1 cellular context compared by ENCODE assay signal in genomic region chr3:45163481-45163880, GRCh38.
A peak's percentile ranks its signal among the peaks of the same experiment; 100 is the strongest.
TF ChIP-seq lines count a peak whose summit lies in the region.

No MANE protein-coding gene starts in this region.

TF ChIP-seq in GM12878, 131 proteins besides CTCF, POLR2A, EP300 and RAD21 (continued from another document):
- TF ChIP-seq, protein P1, sequence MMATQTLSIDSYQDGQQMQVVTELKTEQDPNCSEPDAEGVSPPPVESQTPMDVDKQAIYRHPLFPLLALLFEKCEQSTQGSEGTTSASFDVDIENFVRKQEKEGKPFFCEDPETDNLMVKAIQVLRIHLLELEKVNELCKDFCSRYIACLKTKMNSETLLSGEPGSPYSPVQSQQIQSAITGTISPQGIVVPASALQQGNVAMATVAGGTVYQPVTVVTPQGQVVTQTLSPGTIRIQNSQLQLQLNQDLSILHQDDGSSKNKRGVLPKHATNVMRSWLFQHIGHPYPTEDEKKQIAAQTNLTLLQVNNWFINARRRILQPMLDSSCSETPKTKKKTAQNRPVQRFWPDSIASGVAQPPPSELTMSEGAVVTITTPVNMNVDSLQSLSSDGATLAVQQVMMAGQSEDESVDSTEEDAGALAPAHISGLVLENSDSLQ (IDR thresholded peaks at IDR 0.05), result peak; percentile 59; the same call in 1 of the 2 replicates
- TF ChIP-seq RELB (IDR thresholded peaks at IDR 0.05; ENCODE audit: low read depth) (no peak), PBX3 (IDR thresholded peaks at IDR 0.05; ENCODE audit: insufficient replicate concordance, low read depth, low read length) (peak; percentile 21)
- TF ChIP-seq, protein P2, sequence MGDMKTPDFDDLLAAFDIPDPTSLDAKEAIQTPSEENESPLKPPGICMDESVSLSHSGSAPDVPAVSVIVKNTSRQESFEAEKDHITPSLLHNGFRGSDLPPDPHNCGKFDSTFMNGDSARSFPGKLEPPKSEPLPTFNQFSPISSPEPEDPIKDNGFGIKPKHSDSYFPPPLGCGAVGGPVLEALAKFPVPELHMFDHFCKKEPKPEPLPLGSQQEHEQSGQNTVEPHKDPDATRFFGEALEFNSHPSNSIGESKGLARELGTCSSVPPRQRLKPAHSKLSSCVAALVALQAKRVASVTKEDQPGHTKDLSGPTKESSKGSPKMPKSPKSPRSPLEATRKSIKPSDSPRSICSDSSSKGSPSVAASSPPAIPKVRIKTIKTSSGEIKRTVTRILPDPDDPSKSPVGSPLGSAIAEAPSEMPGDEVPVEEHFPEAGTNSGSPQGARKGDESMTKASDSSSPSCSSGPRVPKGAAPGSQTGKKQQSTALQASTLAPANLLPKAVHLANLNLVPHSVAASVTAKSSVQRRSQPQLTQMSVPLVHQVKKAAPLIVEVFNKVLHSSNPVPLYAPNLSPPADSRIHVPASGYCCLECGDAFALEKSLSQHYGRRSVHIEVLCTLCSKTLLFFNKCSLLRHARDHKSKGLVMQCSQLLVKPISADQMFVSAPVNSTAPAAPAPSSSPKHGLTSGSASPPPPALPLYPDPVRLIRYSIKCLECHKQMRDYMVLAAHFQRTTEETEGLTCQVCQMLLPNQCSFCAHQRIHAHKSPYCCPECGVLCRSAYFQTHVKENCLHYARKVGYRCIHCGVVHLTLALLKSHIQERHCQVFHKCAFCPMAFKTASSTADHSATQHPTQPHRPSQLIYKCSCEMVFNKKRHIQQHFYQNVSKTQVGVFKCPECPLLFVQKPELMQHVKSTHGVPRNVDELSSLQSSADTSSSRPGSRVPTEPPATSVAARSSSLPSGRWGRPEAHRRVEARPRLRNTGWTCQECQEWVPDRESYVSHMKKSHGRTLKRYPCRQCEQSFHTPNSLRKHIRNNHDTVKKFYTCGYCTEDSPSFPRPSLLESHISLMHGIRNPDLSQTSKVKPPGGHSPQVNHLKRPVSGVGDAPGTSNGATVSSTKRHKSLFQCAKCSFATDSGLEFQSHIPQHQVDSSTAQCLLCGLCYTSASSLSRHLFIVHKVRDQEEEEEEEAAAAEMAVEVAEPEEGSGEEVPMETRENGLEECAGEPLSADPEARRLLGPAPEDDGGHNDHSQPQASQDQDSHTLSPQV (IDR thresholded peaks at IDR 0.05), result no peak
